Comparison of ENCODE assay signal across 8 cellular contexts in genomic region chr10:90858489-90858968, GRCh38. TPM values are rescaled to one million over a fixed set of nuclear protein-coding genes. Genes with fewer than 3 reads are reported as not detected.
DNase-seq lines count a peak whose midpoint lies in the region; ATAC-seq and TF ChIP-seq lines count a peak whose summit lies in the region.

No MANE protein-coding gene starts in this region.

- no peaks in the 10 kb centered on the region for H3K36me3 Mint-ChIP-seq in activated T-cell treated with anti-CD3 and anti-CD28 coated beads, Interleukin-2, amount 50 U/mL, for 24 hours (ENCODE audit: low read depth)
- no peaks in the 10 kb centered on the region for H3K36me3 Mint-ChIP-seq in memory B cell
- H3K36me3 Mint-ChIP-seq in type B pancreatic cell: no peaks in the 10 kb centered on the region

- H3K4me3 Mint-ChIP-seq in activated T-cell treated with anti-CD3 and anti-CD28 coated beads, Interleukin-2, amount 50 U/mL, for 24 hours: peak overlapping the region; percentile 74
- H3K4me3 Mint-ChIP-seq in memory B cell (peak overlapping the region; percentile 95), type B pancreatic cell (peak overlapping the region; percentile 91)

- TF ChIP-seq CTCF in brain microvascular endothelial cell (IDR thresholded peaks at IDR 0.05; ENCODE audit: low read depth, low read length, missing control alignments): no peak
- no peak for TF ChIP-seq CTCF in type B pancreatic cell (conservative IDR thresholded peaks at IDR 0.05)

- H3K27ac ChIP-seq in brain microvascular endothelial cell: peak overlapping the region; percentile 64

- no peaks in the 10 kb centered on the region for H3K9me3 Mint-ChIP-seq in activated T-cell treated with anti-CD3 and anti-CD28 coated beads, Interleukin-2, amount 50 U/mL, for 24 hours
- H3K9me3 Mint-ChIP-seq in memory B cell (no peaks in the 10 kb centered on the region), type B pancreatic cell (no peaks in the 10 kb centered on the region)

- H3K4me1 Mint-ChIP-seq in activated T-cell treated with anti-CD3 and anti-CD28 coated beads, Interleukin-2, amount 50 U/mL, for 24 hours (ENCODE audit: low read depth): peaks cover 16% of the 10 kb centered on the region
- H3K4me1 Mint-ChIP-seq in memory B cell (peaks cover 5% of the 10 kb centered on the region), type B pancreatic cell (ENCODE audit: unreplicated experiment) (peaks cover 4% of the 10 kb centered on the region)

- in situ Hi-C loops in brain microvascular endothelial cell (cut with HindIII; ENCODE audit: low pct_ligation_motif_present, low sequenced_read_pairs): loop anchor here (25.0 kb wide), 1 partner anchor 96 kb away; no protein-coding TSS in a partner anchor

- no peak for DNase-seq in activated T-cell treated with anti-CD3 and anti-CD28 coated beads, Interleukin-2, amount 50 U/mL, for 24 hours
- no peak for DNase-seq in activated T-cell treated with anti-CD3 and anti-CD28 coated beads for 4 hours
- no peak for DNase-seq in brain microvascular endothelial cell
- no peak for DNase-seq in memory B cell (ENCODE audit: low spot score in 2 of 2)
- DNase-seq in type B pancreatic cell (ENCODE audit: extremely low spot score, unreplicated experiment): no peak
- no peak for DNase-seq in iPS-NIHi11 (ENCODE audit: low spot score)
- DNase-seq in AG20443 (ENCODE audit: low spot score): no peak
- DNase-seq in D341Med (ENCODE audit: low spot score): no peak

- H3K4me3 ChIP-seq in brain microvascular endothelial cell (ENCODE audit: low read depth, low read length): peak overlapping the region; percentile 70

- no peak for ATAC-seq in memory B cell (ENCODE audit: low read depth)

- H3K27ac Mint-ChIP-seq in activated T-cell treated with anti-CD3 and anti-CD28 coated beads, Interleukin-2, amount 50 U/mL, for 24 hours: no peak overlapping the region
- peak overlapping the region; percentile 70 for H3K27ac Mint-ChIP-seq in memory B cell
- no peak overlapping the region for H3K27ac Mint-ChIP-seq in type B pancreatic cell

- peaks cover 74% of the 10 kb centered on the region for H3K27me3 Mint-ChIP-seq in activated T-cell treated with anti-CD3 and anti-CD28 coated beads, Interleukin-2, amount 50 U/mL, for 24 hours
- H3K27me3 Mint-ChIP-seq in memory B cell (peaks cover 12% of the 10 kb centered on the region), type B pancreatic cell (peaks cover 87% of the 10 kb centered on the region)

- H3K27me3 ChIP-seq in brain microvascular endothelial cell (replicated peaks): no peaks in the 10 kb centered on the region

- H3K36me3 ChIP-seq in brain microvascular endothelial cell (replicated peaks): no peaks in the 10 kb centered on the region

RNA-seq across cellular contexts. Expression of gene HTR7, which starts 0.7 kb away (rescaled TPM):
- 0.31 and 2.3 TPM in 2 replicates for total RNA-seq in type B pancreatic cell (ENCODE audit: low replicate concordance)

RNA-seq across cellular contexts. Expression of gene RPP30, which starts 13.2 kb away (rescaled TPM):
- total RNA-seq in type B pancreatic cell (ENCODE audit: low replicate concordance): 38.7 and 58.0 TPM in 2 replicates
